1 cellular context compared by ENCODE assay signal in genomic region chr22:17674152-17674551, GRCh38.
A peak's percentile ranks its signal among the peaks of the same experiment; 100 is the strongest.
TF ChIP-seq lines count a peak whose summit lies in the region.

No MANE protein-coding gene starts in this region.

TF ChIP-seq in K562, 482 proteins besides CTCF, POLR2A, EP300 and RAD21:
- TF ChIP-seq ZBTB26 (CRISPR knock-in tag; IDR thresholded peaks at IDR 0.05) (0 out of 2 replicates have a peak, but pooled peaks have one; percentile 35), HEY1 (CRISPR knock-in tag; IDR thresholded peaks at IDR 0.05; ENCODE audit: borderline replicate concordance) (no peak), CXXC5 (CRISPR knock-in tag; IDR thresholded peaks at IDR 0.05) (peak; percentile 34; the same call in 1 of the 2 replicates), SMAD4 (CRISPR knock-in tag; conservative IDR thresholded peaks at IDR 0.05) (peak; percentile 61; the same call in 1 of the 2 replicates), MGA (IDR thresholded peaks at IDR 0.05) (no peak), LEF1 (IDR thresholded peaks at IDR 0.05) (0 out of 2 replicates have a peak, but pooled peaks have one; percentile 15), DMBX1 (CRISPR knock-in tag; IDR thresholded peaks at IDR 0.05; ENCODE audit: borderline replicate concordance) (0 out of 2 replicates have a peak, but pooled peaks have one; percentile 40), BRF1 (IDR thresholded peaks at IDR 0.05; ENCODE audit: borderline replicate concordance, extremely low read depth, insufficient read length) (no peak), ADNP (tag; IDR thresholded peaks at IDR 0.05) (peak; percentile 61), TAF9B (IDR thresholded peaks at IDR 0.05; ENCODE audit: partially characterized antibody) (peak; percentile 15)
